11 cellular contexts compared by ENCODE assay signal in the genomic region with DNA sequence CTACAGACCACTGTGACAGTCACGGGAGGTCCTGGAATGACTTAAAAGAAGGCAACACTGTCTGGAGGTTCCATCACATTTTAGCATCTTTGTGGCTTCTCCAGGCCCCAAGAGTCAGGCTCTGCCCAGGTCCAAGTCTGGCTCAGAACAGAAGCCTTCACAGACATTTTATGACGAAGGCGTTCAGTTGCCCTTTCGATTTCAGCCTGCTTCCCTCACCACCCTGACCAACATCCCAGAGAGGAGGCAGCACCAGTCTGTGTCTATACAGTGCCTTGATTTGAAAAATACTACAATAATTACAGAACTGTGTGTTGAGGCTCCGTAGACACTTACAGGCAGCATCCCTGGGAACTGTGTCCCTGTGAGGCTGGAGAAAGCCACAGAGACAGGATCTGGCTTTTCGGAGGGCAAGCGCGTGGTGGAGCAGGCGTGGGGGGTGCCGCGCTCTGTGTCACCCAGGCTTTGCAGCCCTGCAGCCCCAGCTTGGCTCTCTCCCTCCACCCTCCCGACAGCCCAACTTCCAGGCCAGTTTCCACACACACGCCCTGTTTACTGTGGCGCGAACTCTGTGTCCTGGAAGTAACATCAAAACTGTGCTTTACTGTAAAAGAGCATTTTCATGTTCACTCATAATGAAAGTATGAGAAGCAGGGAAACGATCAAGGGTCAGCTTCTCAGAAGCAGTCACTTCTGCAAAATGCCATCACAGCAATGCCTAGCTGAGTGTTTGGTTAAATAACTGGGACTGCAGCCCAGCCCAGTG.
DNase-seq lines count a peak whose midpoint lies in the region; ATAC-seq and TF ChIP-seq lines count a peak whose summit lies in the region.
"Had no signal": no experiment of that assay in that cellular context is flagged by ENCODE, and none has a peak within 500 bp of the region (broad histone marks: within the 10 kb centered on the region; RNA-seq: fewer than 3 reads in every experiment).

No MANE protein-coding gene starts in this region.

- POLR2A ChIA-PET in PC-9 (lab: Charles Lee; ENCODE audit: unreplicated experiment) = no interaction called here

- H3K4me3 Mint-ChIP-seq in progenitor cell of endocrine pancreas (ENCODE audit: low read depth) = no peak overlapping the region
- no peak overlapping the region for H3K4me3 Mint-ChIP-seq in T-helper 2 cell treated with Interferon-gamma antibody and Interleukin-4, amounts not matched to agents 5 μg/mL and 100 μg/mL, for 36 hours
- H3K4me3 Mint-ChIP-seq: activated naive CD8-positive, alpha-beta T cell treated with anti-CD3 and anti-CD28 coated beads for 36 hours had no signal

- no peaks in the 10 kb centered on the region for H3K36me3 Mint-ChIP-seq in progenitor cell of endocrine pancreas (ENCODE audit: insufficient read depth)
- H3K36me3 Mint-ChIP-seq in T-helper 2 cell treated with Interferon-gamma antibody and Interleukin-4, amounts not matched to agents 5 μg/mL and 100 μg/mL, for 36 hours (ENCODE audit: low read depth) = no peaks in the 10 kb centered on the region
- H3K36me3 Mint-ChIP-seq: activated naive CD8-positive, alpha-beta T cell treated with anti-CD3 and anti-CD28 coated beads for 36 hours had no signal

- TF ChIP-seq CTCF in PC-9 (conservative IDR thresholded peaks at IDR 0.05) (no peak), progenitor cell of endocrine pancreas (IDR thresholded peaks at IDR 0.05; ENCODE audit: unreplicated experiment) (no peak)

- H3K27ac Mint-ChIP-seq in progenitor cell of endocrine pancreas = no peak overlapping the region
- H3K27ac Mint-ChIP-seq in T-helper 2 cell treated with Interferon-gamma antibody and Interleukin-4, amounts not matched to agents 5 μg/mL and 100 μg/mL, for 36 hours = no peak overlapping the region
- H3K27ac Mint-ChIP-seq: activated naive CD8-positive, alpha-beta T cell treated with anti-CD3 and anti-CD28 coated beads for 36 hours had no signal

- H3K9me3 ChIP-seq in PC-9 (ENCODE audit: insufficient read depth, low read depth) = no peaks in the 10 kb centered on the region

- intact Hi-C loops in PC-9 (cut with micrococcal nuclease; ENCODE audit: unreplicated experiment) = loop anchor here (2.0 kb wide), 1 partner anchor 53 kb away; no protein-coding TSS in a partner anchor

- no peak overlapping the region for H3K4me3 ChIP-seq in PC-9
- no peak overlapping the region for H3K4me3 ChIP-seq in skin epidermis

- H3K27me3 Mint-ChIP-seq in progenitor cell of endocrine pancreas = peaks cover 11% of the 10 kb centered on the region
- H3K27me3 Mint-ChIP-seq in T-helper 2 cell treated with Interferon-gamma antibody and Interleukin-4, amounts not matched to agents 5 μg/mL and 100 μg/mL, for 36 hours (ENCODE audit: low read depth) = no peaks in the 10 kb centered on the region
- H3K27me3 Mint-ChIP-seq: activated naive CD8-positive, alpha-beta T cell treated with anti-CD3 and anti-CD28 coated beads for 36 hours had no signal

- peak overlapping the region; percentile 45; the same call in 1 of the 2 replicates for H2AFZ ChIP-seq in PC-9

- H3K9me2 ChIP-seq in PC-9 (ENCODE audit: insufficient read depth) = no peaks in the 10 kb centered on the region

- no peaks in the 10 kb centered on the region for H3K79me2 ChIP-seq in PC-9 (ENCODE audit: low read depth)

- no TSS peak for BruUV-seq in PC-9 (replicated peaks; lab: Mats Ljungman, UMichigan)

- no peaks in the 10 kb centered on the region for H3K27me3 ChIP-seq in PC-9 (ENCODE audit: insufficient read depth, low read depth)

- H3K4me2 ChIP-seq in PC-9 = peak overlapping the region; percentile 12; the same call in 1 of the 2 replicates

- no peak for DNase-seq in PC-9
- DNase-seq in activated CD8-positive, alpha-beta memory T cell treated with anti-CD3 and anti-CD28 coated beads for 24 hours = no peak
- no peak for DNase-seq in NCI-H1417 treated with DMSO at 0.1 percent for 48 hours (lab: John Stamatoyannopoulos, UW)
- no peak for DNase-seq in progenitor cell of endocrine pancreas (ENCODE audit: low spot score, unreplicated experiment)
- DNase-seq in T-helper 2 cell treated with Interferon-gamma antibody and Interleukin-4, amounts not matched to agents 5 μg/mL and 100 μg/mL, for 36 hours (ENCODE audit: low spot score) = no peak
- DNase-seq: activated naive CD8-positive, alpha-beta T cell treated with anti-CD3 and anti-CD28 coated beads for 36 hours; NCI-H2081 treated with DMSO at 0.1 percent for 48 hours had no signal

- peaks cover 12% of the 10 kb centered on the region for H3F3A ChIP-seq in PC-9 (ENCODE audit: insufficient read depth, low read depth)

- no peak overlapping the region for H3K27ac ChIP-seq in PC-9
- H3K27ac ChIP-seq in skin epidermis = peak overlapping the region in 13 of 21 experiments; percentile 17 to 85 (median 64)

- H3K36me3 ChIP-seq in PC-9 (ENCODE audit: low read depth) = no peaks in the 10 kb centered on the region

- H3K4me1 ChIP-seq in PC-9 (replicated peaks; ENCODE audit: insufficient read depth) = peaks cover 13% of the 10 kb centered on the region; the same call in 1 of the 2 replicates

- CTCF ChIA-PET in PC-9 (lab: Charles Lee) = no interaction called here

- peaks cover 24% of the 10 kb centered on the region for H3K4me1 Mint-ChIP-seq in progenitor cell of endocrine pancreas (ENCODE audit: low read depth)
- H3K4me1 Mint-ChIP-seq in T-helper 2 cell treated with Interferon-gamma antibody and Interleukin-4, amounts not matched to agents 5 μg/mL and 100 μg/mL, for 36 hours (ENCODE audit: low read depth) = peaks cover 22% of the 10 kb centered on the region

- ATAC-seq in GM18520 (IDR thresholded peaks at IDR 0.05; ENCODE audit: unreplicated experiment) = peak; percentile 58
- ATAC-seq in GM21786 (IDR thresholded peaks at IDR 0.05; ENCODE audit: unreplicated experiment) = peak; percentile 61

- H3K9me3 Mint-ChIP-seq in progenitor cell of endocrine pancreas (ENCODE audit: low read depth) = no peaks in the 10 kb centered on the region
- H3K9me3 Mint-ChIP-seq in T-helper 2 cell treated with Interferon-gamma antibody and Interleukin-4, amounts not matched to agents 5 μg/mL and 100 μg/mL, for 36 hours = no peaks in the 10 kb centered on the region
- H3K9me3 Mint-ChIP-seq: activated naive CD8-positive, alpha-beta T cell treated with anti-CD3 and anti-CD28 coated beads for 36 hours; nephron had no signal

- H4K20me1 ChIP-seq in PC-9 (ENCODE audit: insufficient read depth) = no peaks in the 10 kb centered on the region
